8 cellular contexts compared by ENCODE assay signal in the genomic region with DNA sequence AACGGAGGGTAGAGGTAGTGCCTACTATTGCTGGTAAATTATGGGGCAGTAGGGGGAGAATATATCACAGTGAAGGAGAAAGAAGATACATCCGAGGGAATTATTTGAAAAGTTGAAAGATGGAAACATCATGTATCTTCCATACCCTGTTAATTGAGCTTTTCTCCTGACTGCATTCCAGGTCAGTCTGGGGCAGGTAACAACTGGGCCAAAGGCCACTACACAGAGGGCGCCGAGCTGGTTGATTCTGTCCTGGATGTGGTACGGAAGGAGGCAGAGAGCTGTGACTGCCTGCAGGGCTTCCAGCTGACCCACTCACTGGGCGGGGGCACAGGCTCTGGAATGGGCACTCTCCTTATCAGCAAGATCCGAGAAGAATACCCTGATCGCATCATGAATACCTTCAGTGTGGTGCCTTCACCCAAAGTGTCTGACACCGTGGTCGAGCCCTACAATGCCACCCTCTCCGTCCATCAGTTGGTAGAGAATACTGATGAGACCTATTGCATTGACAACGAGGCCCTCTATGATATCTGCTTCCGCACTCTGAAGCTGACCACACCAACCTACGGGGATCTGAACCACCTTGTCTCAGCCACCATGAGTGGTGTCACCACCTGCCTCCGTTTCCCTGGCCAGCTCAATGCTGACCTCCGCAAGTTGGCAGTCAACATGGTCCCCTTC. TPM values are rescaled to one million over a fixed set of nuclear protein-coding genes. Genes with fewer than 3 reads are reported as not detected.
DNase-seq lines count a peak whose midpoint lies in the region; ATAC-seq, FAIRE-seq and TF ChIP-seq lines count a peak whose summit lies in the region.
"Not testable (repeated sequence)": the region's sequence is repeated elsewhere in the genome, so short reads cannot be mapped to it uniquely, and the experiment has no call there.

No MANE protein-coding gene starts in this region.

- H3K9me3 Mint-ChIP-seq in activated CD4-positive, alpha-beta T cell treated with anti-CD3 and anti-CD28 coated beads for 36 hours (ENCODE audit: low read depth); mesothelial cell of epicardium: not testable (repeated sequence)

- peaks cover 65% of the 10 kb centered on the region for H3K36me3 Mint-ChIP-seq in activated CD4-positive, alpha-beta T cell treated with anti-CD3 and anti-CD28 coated beads for 36 hours (ENCODE audit: low read depth)
- peaks cover 27% of the 10 kb centered on the region for H3K36me3 Mint-ChIP-seq in mesothelial cell of epicardium

- POLR2A ChIA-PET in A549 (lab: Yijun Ruan, JAX), result interaction anchor here (0.6 to 3.5 kb wide), 3 partner anchors 10 to 44 kb away, joined by 3 to 12 read pairs (median 11); no protein-coding TSS in a partner anchor
- POLR2A ChIA-PET in activated CD4-positive, alpha-beta T cell treated with anti-CD3 and anti-CD28 coated beads for 36 hours (lab: Charles Lee), result interaction anchor here (0.5 to 2.7 kb wide), 7 partner anchors 12 to 328 kb away, joined by 3 to 18 read pairs (median 4); no protein-coding TSS in a partner anchor

- peak overlapping the region; percentile 98 for H3K4me3 ChIP-seq in A549
- peak overlapping the region; percentile 94 for H3K4me3 ChIP-seq in NB4 (ENCODE audit: low read depth, low read length)
- H3K4me3 ChIP-seq in astrocyte of the cerebellum (ENCODE audit: low read depth, low read length), result peak overlapping the region; percentile 100
- peak overlapping the region; percentile 94 for H3K4me3 ChIP-seq in fibroblast of mammary gland (ENCODE audit: control insufficient read depth, low read depth, low read length)
- not testable (repeated sequence) for H3K4me3 ChIP-seq in gastrocnemius medialis

- WGBS in A549 (ENCODE audit: missing lambda C conversion rate), result 73% methylated on average over 13 of the region's 16 CpGs

- peak overlapping the region; percentile 92 for H3K27ac Mint-ChIP-seq in activated CD4-positive, alpha-beta T cell treated with anti-CD3 and anti-CD28 coated beads for 36 hours
- H3K27ac Mint-ChIP-seq in mesothelial cell of epicardium, result peak overlapping the region; percentile 95

- H3K27me3 Mint-ChIP-seq in activated CD4-positive, alpha-beta T cell treated with anti-CD3 and anti-CD28 coated beads for 36 hours; mesothelial cell of epicardium (ENCODE audit: low read depth): not testable (repeated sequence)

- H3K9me3 ChIP-seq in A549, gastrocnemius medialis: not testable (repeated sequence)

- peak overlapping the region; percentile 96 for H3K4me2 ChIP-seq in A549

- CTCF ChIA-PET in A549 (lab: Yijun Ruan, JAX), result interaction anchor here (0.6 to 18.8 kb wide), 37 partner anchors 9 to 409 kb away, joined by 3 to 539 read pairs (median 5); a partner anchor contains a TSS
- CTCF ChIA-PET in activated CD4-positive, alpha-beta T cell treated with anti-CD3 and anti-CD28 coated beads for 36 hours (lab: Charles Lee), result interaction anchor here (0.6 to 4.7 kb wide), 24 partner anchors 8 to 166 kb away, joined by 3 to 97 read pairs (median 4); a partner anchor contains a TSS

- in situ Hi-C loops in astrocyte of the cerebellum (cut with HindIII; ENCODE audit: low sequenced_read_pairs), result not testable (repeated sequence)
- in situ Hi-C loops in gastrocnemius medialis (cut with MboI; ENCODE audit: low sequenced_read_pairs in 4 of 4), result loop anchor here (5.0 kb wide), 2 partner anchors 41 to 46 kb away; no protein-coding TSS in a partner anchor

- H3K27ac ChIP-seq in A549, result peak overlapping the region in 1 of 2 experiments; percentile 100; a peak in 3 of 6 replicates
- H3K27ac ChIP-seq in gastrocnemius medialis, result peak overlapping the region in 3 of 4 donors; percentile 94 to 99 (median 96)

- not testable (repeated sequence) for TF ChIP-seq EP300 in A549 (IDR thresholded peaks at IDR 0.05)

- TF ChIP-seq CTCF in A549 (IDR thresholded peaks at IDR 0.05); NB4 (IDR thresholded peaks at IDR 0.05; ENCODE audit: low read depth, low read length); astrocyte of the cerebellum (IDR thresholded peaks at IDR 0.05; ENCODE audit: low read depth, low read length, missing control alignments); fibroblast of mammary gland (conservative IDR thresholded peaks at IDR 0.05; ENCODE audit: control insufficient read depth, insufficient read depth, low read depth, low read length); mesothelial cell of epicardium (IDR thresholded peaks at IDR 0.05; ENCODE audit: unreplicated experiment); gastrocnemius medialis (IDR thresholded peaks at IDR 0.05 in 4 of 5, conservative IDR thresholded peaks at IDR 0.05 in 1 of 5): not testable (repeated sequence)

- H3K36me3 ChIP-seq in gastrocnemius medialis, result peaks cover 0 to 54% of the 10 kb centered on the region in 2 donors

- not testable (repeated sequence) for TF ChIP-seq RAD21 in A549 (conservative IDR thresholded peaks at IDR 0.05 in 1 of 2, IDR thresholded peaks at IDR 0.05 in 1 of 2)

- intact Hi-C loops in activated CD4-positive, alpha-beta T cell treated with anti-CD3 and anti-CD28 coated beads for 36 hours (cut with DNase I, micrococcal nuclease), result loop anchor here (2.0 to 5.0 kb wide), 3 partner anchors 231 to 679 kb away; a partner anchor contains a TSS
- intact Hi-C loops in gastrocnemius medialis (cut with DNase I; ENCODE audit: low total_unique reads), result not testable (repeated sequence)

- not testable (repeated sequence) for ATAC-seq in A549; activated CD4-positive, alpha-beta T cell treated with anti-CD3 and anti-CD28 coated beads for 36 hours; gastrocnemius medialis

- not testable (repeated sequence) for FAIRE-seq in A549 (lab: Jason Lieb, UNC); GM12891 (lab: Jason Lieb, UNC)

- TF ChIP-seq POLR2A in A549 (IDR thresholded peaks at IDR 0.05; ENCODE audit: low read length); NB4 (IDR thresholded peaks at IDR 0.05; ENCODE audit: extremely low read depth, insufficient read length); gastrocnemius medialis (IDR thresholded peaks at IDR 0.05): not testable (repeated sequence)
- 0 out of 2 replicates have a peak, but pooled peaks have one; percentile 23 for TF ChIP-seq POLR2A in GM12891 (IDR thresholded peaks at IDR 0.05; ENCODE audit: low read depth, low read length)

- H3K4me1 ChIP-seq in A549 (peaks cover 58% of the 10 kb centered on the region), gastrocnemius medialis (peaks cover 20 to 26% of the 10 kb centered on the region in 2 donors)

- H3K4me3 Mint-ChIP-seq in activated CD4-positive, alpha-beta T cell treated with anti-CD3 and anti-CD28 coated beads for 36 hours, result peak overlapping the region; percentile 98
- H3K4me3 Mint-ChIP-seq in mesothelial cell of epicardium, result peak overlapping the region; percentile 98

- H3K4me1 Mint-ChIP-seq in activated CD4-positive, alpha-beta T cell treated with anti-CD3 and anti-CD28 coated beads for 36 hours, result peaks cover 42% of the 10 kb centered on the region
- peaks cover 48% of the 10 kb centered on the region for H3K4me1 Mint-ChIP-seq in mesothelial cell of epicardium

- H3K27me3 ChIP-seq in gastrocnemius medialis, result not testable (repeated sequence)

- DNase-seq in A549 (ENCODE audit: low read depth in 1 of 2, low spot score in 1 of 2); GM12891 (ENCODE audit: insufficient read length, low spot score); NB4 (ENCODE audit: low read depth); activated CD4-positive, alpha-beta T cell treated with anti-CD3 and anti-CD28 coated beads for 36 hours; astrocyte of the cerebellum (ENCODE audit: low read depth); fibroblast of mammary gland (ENCODE audit: low read depth); mesothelial cell of epicardium (ENCODE audit: low spot score in 2 of 2, unreplicated experiment in 2 of 2); gastrocnemius medialis: not testable (repeated sequence)

RNA-seq across cellular contexts. Expression of a gene that starts 3.1 kb away (rescaled TPM):
- polyA plus RNA-seq in A549 (2011; rRNA removed) (691 and 782 TPM in 2 replicates), A549 (2017; fragmentation: RNase III; extraction: RNeasy Plus Mini Kit Qiagen cat#74134 plus additional on column Dnase treatment) (1,022 to 1,121 TPM (median 1,044 TPM) in 3 replicates)
- polyA plus RNA-seq in A549 (2012; cell fraction: cytosol; rRNA removed), result 1,345 and 1,480 TPM in 2 replicates
- 1,395 and 1,872 TPM in 2 replicates for polyA plus RNA-seq in A549 (2012; cell fraction: nucleus; rRNA removed)
- 802 and 983 TPM in 2 replicates for polyA minus RNA-seq in A549 (2011; rRNA and poly(A)+ RNA removed)
- 1,137 TPM for polyA plus RNA-seq in GM12891 (2012; ENCODE audit: low read depth, missing spikeins)
- total RNA-seq in activated CD4-positive, alpha-beta T cell treated with anti-CD3 and anti-CD28 coated beads for 36 hours, result 1,000 to 10,000 TPM; 1,569 to 1,746 TPM
- total RNA-seq in mesothelial cell of epicardium (1,084 to 1,110 TPM (median 1,094 TPM) in 3 replicates), gastrocnemius medialis (100 to 1,000 TPM in 3 of 4 donors, 10 to 100 TPM in 1; 79.7 to 294 (median 193) TPM)

RNA-seq across cellular contexts. Expression of a gene that starts 6.2 kb away (rescaled TPM):
- polyA plus RNA-seq in A549 (2011; rRNA removed), result 8.2 and 13.3 TPM in 2 replicates
- 8.4 and 10.3 TPM in 2 replicates for polyA plus RNA-seq in A549 (2012; cell fraction: cytosol; rRNA removed)
- polyA plus RNA-seq in A549 (2012; cell fraction: nucleus; rRNA removed), result 29.8 and 46.1 TPM in 2 replicates
- polyA plus RNA-seq in A549 (2017; fragmentation: RNase III; extraction: RNeasy Plus Mini Kit Qiagen cat#74134 plus additional on column Dnase treatment), result 14.9 to 21.4 TPM (median 16.5 TPM) in 3 replicates
- 18.4 and 19.4 TPM in 2 replicates for polyA minus RNA-seq in A549 (2011; rRNA and poly(A)+ RNA removed)
- 31.0 TPM for polyA plus RNA-seq in GM12891 (2012; ENCODE audit: low read depth, missing spikeins)
- total RNA-seq in activated CD4-positive, alpha-beta T cell treated with anti-CD3 and anti-CD28 coated beads for 36 hours, result 100 to 1,000 TPM in 1 of 2 experiments, 10 to 100 TPM in 1; 92.0 to 101 TPM
- total RNA-seq in mesothelial cell of epicardium, result 49.7 to 51.9 TPM (median 49.8 TPM) in 3 replicates
- total RNA-seq in gastrocnemius medialis, result 1 to 10 TPM; 3.6 to 8.9 (median 6.2) TPM

RNA-seq across cellular contexts. Expression of a gene that starts 19.2 kb away (rescaled TPM):
- polyA plus RNA-seq in A549 (2011; rRNA removed), result 135 and 136 TPM in 2 replicates
- polyA plus RNA-seq in A549 (2012; cell fraction: cytosol; rRNA removed), result 140 TPM in 2 replicates
- polyA plus RNA-seq in A549 (2012; cell fraction: nucleus; rRNA removed), result 112 and 128 TPM in 2 replicates
- 89.7 to 99.2 TPM (median 89.9 TPM) in 3 replicates for polyA plus RNA-seq in A549 (2017; fragmentation: RNase III; extraction: RNeasy Plus Mini Kit Qiagen cat#74134 plus additional on column Dnase treatment)
- polyA minus RNA-seq in A549 (2011; rRNA and poly(A)+ RNA removed), result 101 and 112 TPM in 2 replicates
- 85.4 TPM for polyA plus RNA-seq in GM12891 (2012; ENCODE audit: low read depth, missing spikeins)
- 100 to 1,000 TPM; 155 to 188 TPM for total RNA-seq in activated CD4-positive, alpha-beta T cell treated with anti-CD3 and anti-CD28 coated beads for 36 hours
- total RNA-seq in mesothelial cell of epicardium, result 96.5 to 101 TPM (median 99.8 TPM) in 3 replicates
- total RNA-seq in gastrocnemius medialis, result 100 to 1,000 TPM in 3 of 4 donors, 10 to 100 TPM in 1; 96.9 to 127 (median 117) TPM

RNA-seq across cellular contexts. Expression of a gene that starts 21.0 kb away (rescaled TPM):
- 116 and 202 TPM in 2 replicates for polyA plus RNA-seq in A549 (2011; rRNA removed)
- 172 and 215 TPM in 2 replicates for polyA plus RNA-seq in A549 (2012; cell fraction: cytosol; rRNA removed)
- polyA plus RNA-seq in A549 (2012; cell fraction: nucleus; rRNA removed), result 240 and 352 TPM in 2 replicates
- polyA plus RNA-seq in A549 (2017; fragmentation: RNase III; extraction: RNeasy Plus Mini Kit Qiagen cat#74134 plus additional on column Dnase treatment), result 89.1 to 108 TPM (median 104 TPM) in 3 replicates
- 93.4 and 94.8 TPM in 2 replicates for polyA minus RNA-seq in A549 (2011; rRNA and poly(A)+ RNA removed)
- polyA plus RNA-seq in GM12891 (2012; ENCODE audit: low read depth, missing spikeins), result 40.8 TPM
- 100 to 1,000 TPM; 196 to 221 TPM for total RNA-seq in activated CD4-positive, alpha-beta T cell treated with anti-CD3 and anti-CD28 coated beads for 36 hours
- 131 to 136 TPM (median 134 TPM) in 3 replicates for total RNA-seq in mesothelial cell of epicardium
- total RNA-seq in gastrocnemius medialis, result 1 to 10 TPM in 3 of 4 donors, under 1 TPM in 1; 0.24 to 2.0 (median 1.4) TPM

RNA-seq across cellular contexts. Expression of a gene that starts 32.5 kb away (rescaled TPM):
- polyA plus RNA-seq in A549 (2011; rRNA removed), result 11.3 and 12.4 TPM in 2 replicates
- 21.7 and 24.8 TPM in 2 replicates for polyA plus RNA-seq in A549 (2012; cell fraction: cytosol; rRNA removed)
- polyA plus RNA-seq in A549 (2012; cell fraction: nucleus; rRNA removed), result 22.2 and 23.8 TPM in 2 replicates
- 13.0 to 14.5 TPM (median 13.0 TPM) in 3 replicates for polyA plus RNA-seq in A549 (2017; fragmentation: RNase III; extraction: RNeasy Plus Mini Kit Qiagen cat#74134 plus additional on column Dnase treatment)
- polyA minus RNA-seq in A549 (2011; rRNA and poly(A)+ RNA removed), result 11.7 and 12.7 TPM in 2 replicates
- 27.2 TPM for polyA plus RNA-seq in GM12891 (2012; ENCODE audit: low read depth, missing spikeins)
- total RNA-seq in activated CD4-positive, alpha-beta T cell treated with anti-CD3 and anti-CD28 coated beads for 36 hours, result 10 to 100 TPM; 25.8 to 36.4 TPM
- total RNA-seq in mesothelial cell of epicardium, result 34.6 to 40.2 TPM (median 36.1 TPM) in 3 replicates
- total RNA-seq in gastrocnemius medialis, result 1 to 10 TPM in 3 of 4 donors, under 1 TPM in 1; 0.32 to 2.0 (median 1.4) TPM
